ENCODE assay signal across 28 cellular contexts in the genomic region with DNA sequence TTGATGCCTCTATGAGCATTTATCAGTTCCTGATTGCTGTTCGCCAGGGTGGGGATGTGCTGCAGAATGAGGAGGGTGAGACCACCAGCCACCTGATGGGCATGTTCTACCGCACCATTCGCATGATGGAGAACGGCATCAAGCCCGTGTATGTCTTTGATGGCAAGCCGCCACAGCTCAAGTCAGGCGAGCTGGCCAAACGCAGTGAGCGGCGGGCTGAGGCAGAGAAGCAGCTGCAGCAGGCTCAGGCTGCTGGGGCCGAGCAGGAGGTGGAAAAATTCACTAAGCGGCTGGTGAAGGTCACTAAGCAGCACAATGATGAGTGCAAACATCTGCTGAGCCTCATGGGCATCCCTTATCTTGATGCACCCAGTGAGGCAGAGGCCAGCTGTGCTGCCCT. TPM values are rescaled to one million over a fixed set of nuclear protein-coding genes. Genes with fewer than 3 reads are reported as not detected.
DNase-seq lines count a peak whose midpoint lies in the region; ATAC-seq and TF ChIP-seq lines count a peak whose summit lies in the region.
"Had no signal": no experiment of that assay in that cellular context is flagged by ENCODE, and none has a peak within 500 bp of the region (broad histone marks: within the 10 kb centered on the region; RNA-seq: fewer than 3 reads in every experiment).

No MANE protein-coding gene starts in this region.

- H2AK5ac ChIP-seq in IMR-90 (ENCODE audit: low read depth, low read length): 0 out of 2 replicates have a peak overlapping the region, but pooled peaks have one; percentile 30

- dilution Hi-C loops in IMR-90 (cut with HindIII; ENCODE audit: low sequenced_read_pairs, unreplicated experiment): no loop called here

- peaks cover 28 to 65% of the 10 kb centered on the region in 2 experiments for H3K79me1 ChIP-seq in IMR-90 (ENCODE audit: low read depth in 1 of 2, low read length in 2 of 2)

- no peaks in the 10 kb centered on the region for H3K9me3 ChIP-seq in IMR-90 (ENCODE audit: control insufficient read depth, insufficient read depth, low read length)
- H3K9me3 ChIP-seq: HAP-1, SJCRH30, thyroid gland had no signal

- no peak overlapping the region for H3K18ac ChIP-seq in IMR-90 (ENCODE audit: low read depth, low read length)

- H3K56ac ChIP-seq in IMR-90 (ENCODE audit: extremely low read depth, insufficient read depth, low read length): no peak overlapping the region

- peaks cover 5% of the 10 kb centered on the region for H3K9me1 ChIP-seq in IMR-90 (ENCODE audit: insufficient read depth, low read length)

- no peak for TF ChIP-seq POLR2A in IMR-90 (IDR thresholded peaks at IDR 0.05; ENCODE audit: low read depth, low read length)

- no peak for ATAC-seq in IMR-90 (ENCODE audit: low read depth)
- ATAC-seq in GM21423 (IDR thresholded peaks at IDR 0.05; ENCODE audit: unreplicated experiment): no peak
- no peak for ATAC-seq in SK-N-SH treated with all-trans-retinoic acid at 6 μM for 48 hours
- ATAC-seq: CD8-positive, alpha-beta T cell; left cardiac atrium; PC-3 had no signal

- TF ChIP-seq RAD21 in IMR-90 (IDR thresholded peaks at IDR 0.05; ENCODE audit: low read length): no peak

- H2BK20ac ChIP-seq in IMR-90 (ENCODE audit: low read depth, low read length): no peak overlapping the region

- no peak for DNase-seq in activated naive CD4-positive, alpha-beta T cell treated with anti-CD3 and anti-CD28 coated beads for 36 hours
- DNase-seq in activated naive CD4-positive, alpha-beta T cell treated with Interleukin-2 at 50 U/mL for 16 hours: no peak
- DNase-seq in IMR-90: no peak
- DNase-seq in activated naive CD8-positive, alpha-beta T cell treated with anti-CD3 and anti-CD28 coated beads for 36 hours: no peak
- no peak for DNase-seq in neural crest cell (ENCODE audit: low read depth, low spot score)
- DNase-seq in H7: no peak
- DNase-seq: amygdala; CD8-positive, alpha-beta T cell; dermis blood vessel endothelial cell; DMS153; glutamatergic neuron; left cardiac atrium; mesendoderm; MV-4-11; NCI-H187; NCI-H2227 treated with DMSO at 0.1 percent for 48 hours; NCI-H774; PC-3; SJCRH30; stimulated activated CD4-positive, alpha-beta T cell treated with anti-CD3 and anti-CD28 coated beads, Interleukin-4, amount 100 ng/mL, for 1 hour; stimulated activated naive CD4-positive, alpha-beta T cell; thyroid gland; WERI-Rb-1 had no signal

- TF ChIP-seq CTCF in IMR-90 (conservative IDR thresholded peaks at IDR 0.05; ENCODE audit: low read depth, low read length): no peak
- TF ChIP-seq CTCF in neural crest cell (conservative IDR thresholded peaks at IDR 0.05): no peak

- no peak overlapping the region for H3K27ac Mint-ChIP-seq in activated naive CD4-positive, alpha-beta T cell treated with anti-CD3 and anti-CD28 coated beads for 36 hours
- no peak overlapping the region for H3K27ac Mint-ChIP-seq in activated naive CD8-positive, alpha-beta T cell treated with anti-CD3 and anti-CD28 coated beads for 36 hours
- no peak overlapping the region for H3K27ac Mint-ChIP-seq in neural crest cell (ENCODE audit: unreplicated experiment)
- H3K27ac Mint-ChIP-seq: CD8-positive, alpha-beta T cell had no signal

- peak overlapping the region; percentile 41 for H3K4me3 Mint-ChIP-seq in activated naive CD4-positive, alpha-beta T cell treated with anti-CD3 and anti-CD28 coated beads for 36 hours
- H3K4me3 Mint-ChIP-seq in activated naive CD8-positive, alpha-beta T cell treated with anti-CD3 and anti-CD28 coated beads for 36 hours: peak overlapping the region; percentile 9
- H3K4me3 Mint-ChIP-seq in neural crest cell: peak overlapping the region; percentile 81
- H3K4me3 Mint-ChIP-seq: CD8-positive, alpha-beta T cell had no signal

- no peaks in the 10 kb centered on the region for H3K27me3 ChIP-seq in IMR-90 (ENCODE audit: control insufficient read depth, insufficient read depth, low read length)
- H3K27me3 ChIP-seq in H7 (ENCODE audit: control insufficient read depth, insufficient read depth, low read length): no peaks in the 10 kb centered on the region
- H3K27me3 ChIP-seq: cardiac muscle cell, SJCRH30, thyroid gland had no signal

- intact Hi-C loops in activated naive CD4-positive, alpha-beta T cell treated with anti-CD3 and anti-CD28 coated beads for 36 hours (cut with micrococcal nuclease): loop anchor here (5.0 kb wide), 1 partner anchor 312 kb away; no protein-coding TSS in a partner anchor
- intact Hi-C loops in IMR-90 (cut with micrococcal nuclease): no loop called here

- H3K9me3 Mint-ChIP-seq in activated naive CD4-positive, alpha-beta T cell treated with anti-CD3 and anti-CD28 coated beads for 36 hours: no peaks in the 10 kb centered on the region
- no peaks in the 10 kb centered on the region for H3K9me3 Mint-ChIP-seq in activated naive CD8-positive, alpha-beta T cell treated with anti-CD3 and anti-CD28 coated beads for 36 hours
- no peaks in the 10 kb centered on the region for H3K9me3 Mint-ChIP-seq in neural crest cell
- H3K9me3 Mint-ChIP-seq: CD8-positive, alpha-beta T cell had no signal

- no peak overlapping the region for H3K23ac ChIP-seq in IMR-90 (ENCODE audit: low read depth, low read length)

- 86% methylated on average over 11 of the region's 12 CpGs; no CpG with 5 or more reads in 1 of the 2 experiments for WGBS in IMR-90 (ENCODE audit: extremely low coverage in 2 of 2, insufficient read length in 1 of 2), 2 experiments

- H3K9ac ChIP-seq in IMR-90 (ENCODE audit: low read depth, low read length): no peak overlapping the region

- H3K14ac ChIP-seq in IMR-90 (replicated peaks; ENCODE audit: low read depth, low read length): no peak overlapping the region

- H3K4me2 ChIP-seq in IMR-90 (ENCODE audit: low read depth, low read length): no peak overlapping the region

- H3K36me3 Mint-ChIP-seq in activated naive CD4-positive, alpha-beta T cell treated with anti-CD3 and anti-CD28 coated beads for 36 hours (ENCODE audit: low read depth): peaks cover 51% of the 10 kb centered on the region
- H3K36me3 Mint-ChIP-seq in activated naive CD8-positive, alpha-beta T cell treated with anti-CD3 and anti-CD28 coated beads for 36 hours: peaks cover 55% of the 10 kb centered on the region
- H3K36me3 Mint-ChIP-seq in neural crest cell (ENCODE audit: low read depth): peaks cover 9% of the 10 kb centered on the region

- no TSS peak for BruUV-seq in IMR-90 (replicated peaks; lab: Mats Ljungman, UMichigan)

- no peak overlapping the region for H2BK120ac ChIP-seq in IMR-90 (ENCODE audit: low read depth, low read length)

- H3K36me3 ChIP-seq in IMR-90 (ENCODE audit: control insufficient read depth, insufficient read depth, low read length) (peaks cover 12% of the 10 kb centered on the region), H7 (replicated peaks; ENCODE audit: control insufficient read depth, insufficient read depth, low read length) (peaks cover 22% of the 10 kb centered on the region)
- H3K36me3 ChIP-seq: cardiac muscle cell, thyroid gland had no signal

- peaks cover 38% of the 10 kb centered on the region for H3K4me1 Mint-ChIP-seq in activated naive CD4-positive, alpha-beta T cell treated with anti-CD3 and anti-CD28 coated beads for 36 hours (ENCODE audit: low read depth)
- peaks cover 36% of the 10 kb centered on the region for H3K4me1 Mint-ChIP-seq in activated naive CD8-positive, alpha-beta T cell treated with anti-CD3 and anti-CD28 coated beads for 36 hours
- H3K4me1 Mint-ChIP-seq in neural crest cell: peaks cover 47% of the 10 kb centered on the region

- no peak overlapping the region for H4K5ac ChIP-seq in IMR-90 (ENCODE audit: low read depth, low read length)

- no peak overlapping the region for H3K4ac ChIP-seq in IMR-90 (ENCODE audit: low read depth, low read length)

- POLR2A ChIA-PET in IMR-90 (lab: Charles Lee; ENCODE audit: unreplicated experiment): no interaction called here

- H4K91ac ChIP-seq in IMR-90 (ENCODE audit: insufficient read depth, low read depth, low read length): no peak overlapping the region

- peaks cover 5% of the 10 kb centered on the region for H4K20me1 ChIP-seq in IMR-90 (ENCODE audit: insufficient read depth, low read length)

- H2AK9ac ChIP-seq in IMR-90 (replicated peaks; ENCODE audit: low read depth, low read length, poor library complexity): no peak overlapping the region

- no peak overlapping the region for H4K8ac ChIP-seq in IMR-90 (ENCODE audit: low read depth in 2 of 2, low read length in 2 of 2)

- CTCF ChIA-PET in activated naive CD4-positive, alpha-beta T cell treated with anti-CD3 and anti-CD28 coated beads for 36 hours (lab: Charles Lee): interaction anchor here (0.8 to 4.2 kb wide), 3 partner anchors 11 to 48 kb away, joined by 3 to 38 read pairs (median 21); no protein-coding TSS in a partner anchor
- CTCF ChIA-PET in IMR-90 (lab: Yijun Ruan, JAX): interaction anchor here (3.6 kb wide), 1 partner anchor 312 kb away, joined by 27 read pairs; no protein-coding TSS in a partner anchor

- no peak overlapping the region for H2BK5ac ChIP-seq in IMR-90 (ENCODE audit: low read depth, low read length, poor library complexity, severe bottlenecking)

- in situ Hi-C loops in IMR-90 (cut with MboI; ENCODE audit: low sequenced_read_pairs): loop anchor here (5.0 to 10.0 kb wide), 2 partner anchors 157 to 309 kb away; partner anchors contain the start of gene BEST1

- H3K4me3 ChIP-seq in IMR-90 (ENCODE audit: insufficient read depth, low read depth, low read length): no peak overlapping the region
- no peak overlapping the region for H3K4me3 ChIP-seq in H7 (ENCODE audit: insufficient read depth, low read depth, low read length)
- H3K4me3 ChIP-seq: cardiac muscle cell, HAP-1, SJCRH30, thyroid gland had no signal

- no peak overlapping the region for H2AFZ ChIP-seq in IMR-90 (replicated peaks; ENCODE audit: low read length, poor library complexity)

- H3K27me3 Mint-ChIP-seq in activated naive CD4-positive, alpha-beta T cell treated with anti-CD3 and anti-CD28 coated beads for 36 hours (ENCODE audit: low read depth): no peaks in the 10 kb centered on the region
- H3K27me3 Mint-ChIP-seq in activated naive CD8-positive, alpha-beta T cell treated with anti-CD3 and anti-CD28 coated beads for 36 hours: no peaks in the 10 kb centered on the region
- peaks cover 3% of the 10 kb centered on the region for H3K27me3 Mint-ChIP-seq in neural crest cell (ENCODE audit: low read depth)

- peaks cover 5% of the 10 kb centered on the region for H3K4me1 ChIP-seq in IMR-90 (ENCODE audit: control insufficient read depth, insufficient read depth, low read length)

- H3K27ac ChIP-seq in IMR-90 (ENCODE audit: insufficient read depth, low read length): no peak overlapping the region
- H3K27ac ChIP-seq: cardiac muscle cell, SJCRH30, thyroid gland, WERI-Rb-1 had no signal

- H2BK15ac ChIP-seq in IMR-90 (ENCODE audit: low read depth, low read length): no peak overlapping the region

RNA-seq across cellular contexts. Expression of gene FEN1, which starts 2.7 kb away (rescaled TPM):
- 10 to 100 TPM; 74.7 to 75.9 TPM for total RNA-seq in activated naive CD4-positive, alpha-beta T cell treated with anti-CD3 and anti-CD28 coated beads for 36 hours
- total RNA-seq in IMR-90 (2012; rRNA removed) (41.9 and 43.9 TPM in 2 replicates), neural crest cell (99.6 TPM in 2 replicates)
- 21.3 and 23.0 TPM in 2 replicates for polyA plus RNA-seq in IMR-90 (2012; rRNA removed)
- 15.5 and 18.0 TPM in 2 replicates for polyA plus RNA-seq in IMR-90 (2012; cell fraction: cytosol; rRNA removed)
- 6.4 and 7.0 TPM in 2 replicates for polyA plus RNA-seq in IMR-90 (2012; cell fraction: nucleus; rRNA removed; ENCODE audit: low replicate concordance)
- 100 to 1,000 TPM; 135 to 140 TPM for total RNA-seq in activated naive CD8-positive, alpha-beta T cell treated with anti-CD3 and anti-CD28 coated beads for 36 hours
- total RNA-seq in H7 (2014; rRNA removed; shearing (Covaris generic)): 103 and 119 TPM in 2 replicates

RNA-seq across cellular contexts. Expression of gene TMEM258, which starts 3.1 kb away (rescaled TPM):
- total RNA-seq in activated naive CD4-positive, alpha-beta T cell treated with anti-CD3 and anti-CD28 coated beads for 36 hours: 100 to 1,000 TPM; 166 to 167 TPM
- total RNA-seq in IMR-90 (2012; rRNA removed) (70.0 and 107 TPM in 2 replicates), neural crest cell (162 and 174 TPM in 2 replicates)
- polyA plus RNA-seq in IMR-90 (2012; rRNA removed): 280 and 290 TPM in 2 replicates
- 196 and 200 TPM in 2 replicates for polyA plus RNA-seq in IMR-90 (2012; cell fraction: cytosol; rRNA removed)
- polyA plus RNA-seq in IMR-90 (2012; cell fraction: nucleus; rRNA removed; ENCODE audit: low replicate concordance): 40.4 and 104 TPM in 2 replicates
- total RNA-seq in activated naive CD8-positive, alpha-beta T cell treated with anti-CD3 and anti-CD28 coated beads for 36 hours: 100 to 1,000 TPM; 143 TPM
- total RNA-seq in H7 (2014; rRNA removed; shearing (Covaris generic)): 263 and 296 TPM in 2 replicates

RNA-seq across cellular contexts. Expression of gene FADS1, which starts 21.3 kb away (rescaled TPM):
- total RNA-seq in activated naive CD4-positive, alpha-beta T cell treated with anti-CD3 and anti-CD28 coated beads for 36 hours: 10 to 100 TPM; 12.1 to 12.8 TPM
- 16.3 and 16.9 TPM in 2 replicates for total RNA-seq in IMR-90 (2012; rRNA removed)
- 17.6 and 18.4 TPM in 2 replicates for polyA plus RNA-seq in IMR-90 (2012; rRNA removed)
- 15.8 and 19.2 TPM in 2 replicates for polyA plus RNA-seq in IMR-90 (2012; cell fraction: cytosol; rRNA removed)
- polyA plus RNA-seq in IMR-90 (2012; cell fraction: nucleus; rRNA removed; ENCODE audit: low replicate concordance): 29.9 and 31.1 TPM in 2 replicates
- 10 to 100 TPM; 18.1 to 18.2 TPM for total RNA-seq in activated naive CD8-positive, alpha-beta T cell treated with anti-CD3 and anti-CD28 coated beads for 36 hours
- 245 and 248 TPM in 2 replicates for total RNA-seq in neural crest cell
- total RNA-seq in H7 (2014; rRNA removed; shearing (Covaris generic)): 99.2 and 115 TPM in 2 replicates

RNA-seq across cellular contexts. Expression of gene FADS2, which starts 32.6 kb away (rescaled TPM):
- total RNA-seq in activated naive CD4-positive, alpha-beta T cell treated with anti-CD3 and anti-CD28 coated beads for 36 hours: 10 to 100 TPM; 32.1 to 34.1 TPM
- 31.9 and 33.3 TPM in 2 replicates for total RNA-seq in IMR-90 (2012; rRNA removed)
- polyA plus RNA-seq in IMR-90 (2012; rRNA removed): 88.4 and 98.4 TPM in 2 replicates
- 45.4 and 87.9 TPM in 2 replicates for polyA plus RNA-seq in IMR-90 (2012; cell fraction: cytosol; rRNA removed)
- polyA plus RNA-seq in IMR-90 (2012; cell fraction: nucleus; rRNA removed; ENCODE audit: low replicate concordance): 69.4 and 94.9 TPM in 2 replicates
- total RNA-seq in activated naive CD8-positive, alpha-beta T cell treated with anti-CD3 and anti-CD28 coated beads for 36 hours: 10 to 100 TPM; 65.4 to 65.6 TPM
- total RNA-seq in neural crest cell: 939 and 976 TPM in 2 replicates
- total RNA-seq in H7 (2014; rRNA removed; shearing (Covaris generic)): 176 and 225 TPM in 2 replicates
- total RNA-seq: HT-29 had no signal

RNA-seq across cellular contexts. Expression of gene MYRF, which starts 43.0 kb away (rescaled TPM):
- under 1 TPM; 0.27 to 0.48 TPM for total RNA-seq in activated naive CD4-positive, alpha-beta T cell treated with anti-CD3 and anti-CD28 coated beads for 36 hours
- total RNA-seq in IMR-90 (2012; rRNA removed) (1.6 and 1.7 TPM in 2 replicates), neural crest cell (3.5 and 3.9 TPM in 2 replicates)
- polyA plus RNA-seq in IMR-90 (2012; rRNA removed): 10.6 and 10.7 TPM in 2 replicates
- 6.1 and 9.3 TPM in 2 replicates for polyA plus RNA-seq in IMR-90 (2012; cell fraction: cytosol; rRNA removed)
- polyA plus RNA-seq in IMR-90 (2012; cell fraction: nucleus; rRNA removed; ENCODE audit: low replicate concordance): 31.2 and 47.2 TPM in 2 replicates
- under 1 TPM; 0.68 to 0.70 TPM for total RNA-seq in activated naive CD8-positive, alpha-beta T cell treated with anti-CD3 and anti-CD28 coated beads for 36 hours
- total RNA-seq in H7 (2014; rRNA removed; shearing (Covaris generic)): 3.6 and 4.2 TPM in 2 replicates

Comparison
In these comparisons a context has a peak if more than half of its experiments do, and no peak if none do; other contexts are left out.
1. H3K4me3 Mint-ChIP-seq: peak in every context shown above with its lines; median percentile 81 in neural crest cell; 41 in activated naive CD4-positive, alpha-beta T cell treated with anti-CD3 and anti-CD28 coated beads for 36 hours; 9 in activated naive CD8-positive, alpha-beta T cell treated with anti-CD3 and anti-CD28 coated beads for 36 hours.